In genomic region chr19:50833802-50834167, GRCh38 we compare ENCODE assay signal across 21 cellular contexts. TPM values are rescaled to one million over a fixed set of nuclear protein-coding genes. Genes with fewer than 3 reads are reported as not detected.
A peak's percentile ranks its signal among the peaks of the same experiment; 100 is the strongest.
DNase-seq lines count a peak whose midpoint lies in the region; ATAC-seq and TF ChIP-seq lines count a peak whose summit lies in the region.
"Had no signal": no experiment of that assay in that cellular context is flagged by ENCODE, and none has a peak within 500 bp of the region (broad histone marks: within the 10 kb centered on the region; RNA-seq: fewer than 3 reads in every experiment).

No MANE protein-coding gene starts in this region.

- peaks cover 43% of the 10 kb centered on the region for H3K27me3 Mint-ChIP-seq in nephron (ENCODE audit: low read depth)
- H3K27me3 Mint-ChIP-seq in progenitor cell of endocrine pancreas, result peaks cover 48% of the 10 kb centered on the region
- peaks cover 51% of the 10 kb centered on the region for H3K27me3 Mint-ChIP-seq in stimulated activated memory B cell treated with anti-CD40 and anti-IgM and Interleukin-4, amounts not matched to agents 10 μg/mL and 1 μg/mL and 100 μg/mL, for 72 hours
- H3K27me3 Mint-ChIP-seq in osteocyte (ENCODE audit: unreplicated experiment), result no peaks in the 10 kb centered on the region
- H3K27me3 Mint-ChIP-seq in activated T-cell treated with anti-CD3 and anti-CD28 coated beads, Interleukin-2, amount 50 U/mL, for 72 hours (ENCODE audit: low read depth), result peaks cover 68% of the 10 kb centered on the region

- TF ChIP-seq CTCF in C4-2B (conservative IDR thresholded peaks at IDR 0.05) (no peak), VCaP (conservative IDR thresholded peaks at IDR 0.05) (no peak), nephron (IDR thresholded peaks at IDR 0.05; ENCODE audit: unreplicated experiment in 3 of 3) (no peak), progenitor cell of endocrine pancreas (IDR thresholded peaks at IDR 0.05; ENCODE audit: unreplicated experiment) (no peak), osteocyte (IDR thresholded peaks at IDR 0.05) (no peak)

- H3K36me3 Mint-ChIP-seq in nephron (ENCODE audit: low read depth) (no peaks in the 10 kb centered on the region), progenitor cell of endocrine pancreas (ENCODE audit: insufficient read depth) (no peaks in the 10 kb centered on the region), osteocyte (ENCODE audit: unreplicated experiment) (no peaks in the 10 kb centered on the region)
- no peaks in the 10 kb centered on the region for H3K36me3 Mint-ChIP-seq in stimulated activated memory B cell treated with anti-CD40 and anti-IgM and Interleukin-4, amounts not matched to agents 10 μg/mL and 1 μg/mL and 100 μg/mL, for 72 hours
- H3K36me3 Mint-ChIP-seq in activated T-cell treated with anti-CD3 and anti-CD28 coated beads, Interleukin-2, amount 50 U/mL, for 72 hours (ENCODE audit: insufficient read depth in 2 of 2), result no peaks in the 10 kb centered on the region
- H3K36me3 Mint-ChIP-seq: CD8-positive, alpha-beta memory T cell had no signal

- ATAC-seq in stimulated activated memory B cell treated with anti-CD40 and anti-IgM and Interleukin-4, amounts not matched to agents 10 μg/mL and 1 μg/mL and 100 μg/mL, for 72 hours, result no peak
- ATAC-seq in activated T-cell treated with anti-CD3 and anti-CD28 coated beads, Interleukin-2, amount 50 U/mL, for 72 hours (replicated peaks in 1 of 2), result no peak
- ATAC-seq: GM12878 had no signal

- H3K4me1 Mint-ChIP-seq in nephron (no peaks in the 10 kb centered on the region), progenitor cell of endocrine pancreas (ENCODE audit: low read depth) (peaks cover 5% of the 10 kb centered on the region), osteocyte (ENCODE audit: unreplicated experiment) (peaks cover 9% of the 10 kb centered on the region)
- peaks cover 23% of the 10 kb centered on the region for H3K4me1 Mint-ChIP-seq in stimulated activated memory B cell treated with anti-CD40 and anti-IgM and Interleukin-4, amounts not matched to agents 10 μg/mL and 1 μg/mL and 100 μg/mL, for 72 hours
- peaks cover 22% of the 10 kb centered on the region for H3K4me1 Mint-ChIP-seq in activated T-cell treated with anti-CD3 and anti-CD28 coated beads, Interleukin-2, amount 50 U/mL, for 72 hours (ENCODE audit: low read depth)

- H3K27ac ChIP-seq in C4-2B, result 0 out of 2 replicates have a peak overlapping the region, but pooled peaks have one; percentile 7
- peak overlapping the region; percentile 100; the same call in 1 of the 2 replicates for H3K27ac ChIP-seq in VCaP
- H3K27ac ChIP-seq: BLaER1, GM23248 had no signal

- no peak overlapping the region for H3K27ac Mint-ChIP-seq in nephron
- no peak overlapping the region for H3K27ac Mint-ChIP-seq in progenitor cell of endocrine pancreas
- no peak overlapping the region for H3K27ac Mint-ChIP-seq in stimulated activated memory B cell treated with anti-CD40 and anti-IgM and Interleukin-4, amounts not matched to agents 10 μg/mL and 1 μg/mL and 100 μg/mL, for 72 hours
- no peak overlapping the region for H3K27ac Mint-ChIP-seq in osteocyte (ENCODE audit: unreplicated experiment)
- H3K27ac Mint-ChIP-seq in activated T-cell treated with anti-CD3 and anti-CD28 coated beads, Interleukin-2, amount 50 U/mL, for 72 hours, result no peak overlapping the region
- H3K27ac Mint-ChIP-seq: B cell; CD4-positive, alpha-beta T cell had no signal

- peak overlapping the region in 2 of 3 experiments; percentile 32 to 49 for H3K4me3 Mint-ChIP-seq in nephron
- H3K4me3 Mint-ChIP-seq in progenitor cell of endocrine pancreas (ENCODE audit: low read depth), result peak overlapping the region; percentile 21
- no peak overlapping the region for H3K4me3 Mint-ChIP-seq in stimulated activated memory B cell treated with anti-CD40 and anti-IgM and Interleukin-4, amounts not matched to agents 10 μg/mL and 1 μg/mL and 100 μg/mL, for 72 hours
- H3K4me3 Mint-ChIP-seq in osteocyte (ENCODE audit: unreplicated experiment), result no peak overlapping the region
- H3K4me3 Mint-ChIP-seq in activated T-cell treated with anti-CD3 and anti-CD28 coated beads, Interleukin-2, amount 50 U/mL, for 72 hours, result no peak overlapping the region
- H3K4me3 Mint-ChIP-seq: B cell; CD4-positive, alpha-beta T cell had no signal

- DNase-seq in progenitor cell of endocrine pancreas (ENCODE audit: low spot score, unreplicated experiment) (no peak), OCI-M1 (lab: John Stamatoyannopoulos, UW) (no peak), osteocyte (ENCODE audit: extremely low spot score, unreplicated experiment) (no peak)
- DNase-seq in activated T-cell treated with anti-CD3 and anti-CD28 coated beads, Interleukin-2, amount 50 U/mL, for 72 hours, result no peak
- DNase-seq: CD4-positive, alpha-beta T cell; CD8-positive, alpha-beta memory T cell; DMS 273 treated with DMSO at 0.1 percent for 48 hours; DMS79; EL; GDM1; GM23248; H7; HCEC 1CT had no signal

- no peaks in the 10 kb centered on the region for H3K9me3 Mint-ChIP-seq in nephron
- H3K9me3 Mint-ChIP-seq in progenitor cell of endocrine pancreas (ENCODE audit: low read depth), result no peaks in the 10 kb centered on the region
- no peaks in the 10 kb centered on the region for H3K9me3 Mint-ChIP-seq in stimulated activated memory B cell treated with anti-CD40 and anti-IgM and Interleukin-4, amounts not matched to agents 10 μg/mL and 1 μg/mL and 100 μg/mL, for 72 hours
- no peaks in the 10 kb centered on the region for H3K9me3 Mint-ChIP-seq in osteocyte (ENCODE audit: unreplicated experiment)
- H3K9me3 Mint-ChIP-seq in activated T-cell treated with anti-CD3 and anti-CD28 coated beads, Interleukin-2, amount 50 U/mL, for 72 hours, result no peaks in the 10 kb centered on the region
- H3K9me3 Mint-ChIP-seq: CD4-positive, alpha-beta T cell had no signal

RNA-seq across cellular contexts. Expression of gene KLK15, which starts 0.4 kb away (rescaled TPM):
- not detected in 2 replicates for total RNA-seq in progenitor cell of endocrine pancreas
- total RNA-seq in osteocyte, result not detected in 2 replicates
- not detected for total RNA-seq in activated T-cell treated with anti-CD3 and anti-CD28 coated beads, Interleukin-2, amount 50 U/mL, for 72 hours
- total RNA-seq: B cell; CD4-positive, alpha-beta T cell; CD8-positive, alpha-beta memory T cell; GM12878; GM23248; H1; H7 had no signal

RNA-seq across cellular contexts. Expression of gene KLK1, which starts 10.2 kb away (rescaled TPM):
- total RNA-seq in progenitor cell of endocrine pancreas, result not detected in 2 replicates
- total RNA-seq in osteocyte, result not detected in 2 replicates
- total RNA-seq in activated T-cell treated with anti-CD3 and anti-CD28 coated beads, Interleukin-2, amount 50 U/mL, for 72 hours, result 1 to 10 TPM; 1.7 to 2.3 TPM
- total RNA-seq: CD4-positive, alpha-beta T cell; GM23248; H7 had no signal

RNA-seq across cellular contexts. Expression of gene KLK3, which starts 20.9 kb away (rescaled TPM):
- total RNA-seq in progenitor cell of endocrine pancreas (not detected in 2 replicates), osteocyte (not detected in 2 replicates)
- not detected for total RNA-seq in activated T-cell treated with anti-CD3 and anti-CD28 coated beads, Interleukin-2, amount 50 U/mL, for 72 hours
- total RNA-seq: B cell; CD4-positive, alpha-beta T cell; CD8-positive, alpha-beta memory T cell; GM12878; GM23248; H1; H7 had no signal

RNA-seq across cellular contexts. Expression of gene KLK2, which starts 39.5 kb away (rescaled TPM):
- total RNA-seq in progenitor cell of endocrine pancreas (not detected in 2 replicates), osteocyte (not detected in 2 replicates)
- under 1 TPM in 1 of 2 donors, not detected in 1; 0.63 TPM for total RNA-seq in activated T-cell treated with anti-CD3 and anti-CD28 coated beads, Interleukin-2, amount 50 U/mL, for 72 hours
- total RNA-seq: CD4-positive, alpha-beta T cell; CD8-positive, alpha-beta memory T cell; GM23248; H1; H7 had no signal

RNA-seq across cellular contexts. Expression of gene ACP4, which starts 43.6 kb away (rescaled TPM):
- not detected in 2 replicates for total RNA-seq in progenitor cell of endocrine pancreas
- not detected in 2 replicates for total RNA-seq in osteocyte
- not detected for total RNA-seq in activated T-cell treated with anti-CD3 and anti-CD28 coated beads, Interleukin-2, amount 50 U/mL, for 72 hours
- total RNA-seq: B cell; CD4-positive, alpha-beta T cell; CD8-positive, alpha-beta memory T cell; GM12878; GM23248; H1; H7 had no signal

Comparison
In these comparisons a context has a peak if more than half of its experiments do, and no peak if none do; other contexts are left out.
1. H3K4me3 Mint-ChIP-seq: peak in nephron (2 of 3) and progenitor cell of endocrine pancreas (single experiment); none in stimulated activated memory B cell treated with anti-CD40 and anti-IgM and Interleukin-4, amounts not matched to agents 10 μg/mL and 1 μg/mL and 100 μg/mL, for 72 hours (single experiment), osteocyte (single experiment) and activated T-cell treated with anti-CD3 and anti-CD28 coated beads, Interleukin-2, amount 50 U/mL, for 72 hours (0 of 2).